In the genomic region with DNA sequence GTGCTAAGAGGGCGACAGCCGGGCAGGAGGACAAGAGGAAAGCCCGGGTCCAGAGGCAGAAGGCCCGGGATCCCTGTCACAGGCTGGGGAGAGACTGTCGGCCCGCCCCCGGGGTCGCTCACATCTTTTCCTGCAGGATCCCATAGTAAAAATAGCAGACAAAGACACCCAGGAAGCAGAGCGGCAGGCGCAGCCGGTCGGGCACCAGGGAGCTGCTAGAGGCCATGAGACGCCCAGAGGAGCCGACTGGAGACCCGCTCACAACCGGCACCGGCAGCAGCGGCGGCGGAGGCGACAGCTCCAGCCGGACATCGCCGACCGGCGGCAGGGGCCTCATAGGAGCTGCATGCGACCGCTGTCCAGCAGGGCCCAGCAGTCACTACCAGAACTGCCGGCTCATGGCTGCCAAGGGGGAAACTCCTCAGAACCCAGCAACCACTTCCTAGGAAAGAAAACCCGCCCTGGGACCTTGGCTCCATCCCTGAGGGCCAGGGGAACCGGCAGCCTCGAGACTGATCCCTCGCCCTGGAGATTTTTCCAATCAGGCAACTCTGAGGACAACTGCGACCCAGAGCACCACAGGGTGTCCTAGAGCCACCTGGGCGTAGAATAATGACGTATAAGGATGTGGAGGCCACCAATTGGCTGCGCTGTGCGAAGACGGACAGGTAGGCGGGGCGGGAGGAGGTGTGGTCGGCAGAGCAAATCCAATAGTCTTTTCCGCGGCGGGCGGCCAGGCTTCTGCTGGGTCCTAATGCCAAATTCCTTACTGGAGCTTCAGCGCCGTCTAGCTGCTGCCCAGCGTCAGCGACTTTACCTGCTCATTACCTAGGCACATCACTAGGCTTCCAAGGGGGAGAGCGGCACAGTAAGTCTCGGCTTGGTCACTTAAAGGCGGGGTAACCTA, we compare ENCODE assay signal across 8 cellular contexts.
DNase-seq lines count a peak whose midpoint lies in the region; ATAC-seq and TF ChIP-seq lines count a peak whose summit lies in the region.

A gene with protein sequence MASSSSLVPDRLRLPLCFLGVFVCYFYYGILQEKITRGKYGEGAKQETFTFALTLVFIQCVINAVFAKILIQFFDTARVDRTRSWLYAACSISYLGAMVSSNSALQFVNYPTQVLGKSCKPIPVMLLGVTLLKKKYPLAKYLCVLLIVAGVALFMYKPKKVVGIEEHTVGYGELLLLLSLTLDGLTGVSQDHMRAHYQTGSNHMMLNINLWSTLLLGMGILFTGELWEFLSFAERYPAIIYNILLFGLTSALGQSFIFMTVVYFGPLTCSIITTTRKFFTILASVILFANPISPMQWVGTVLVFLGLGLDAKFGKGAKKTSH (minus strand): TSS at position 357 of the 907 bp plus-strand sequence. CDS start 131 bp downstream, at position 226.

- H3K4me3 ChIP-seq in choroid plexus epithelial cell (ENCODE audit: low read depth, low read length), result peak within 1 kb of the TSS; percentile 92

- DNase-seq in Ammon's horn (ENCODE audit: low spot score) (peak; percentile 99), NCI-H510A (lab: John Stamatoyannopoulos, UW) (peak; percentile 98), choroid plexus epithelial cell (ENCODE audit: low read depth) (peak; percentile 99), kidney glomerular epithelial cell (lab: John Stamatoyannopoulos, UW) (peak; percentile 99)
- DNase-seq in activated CD4-positive, alpha-beta T cell treated with anti-CD3 and anti-CD28 coated beads for 24 hours (ENCODE audit: low read depth in 2 of 2), result peak; percentile 98
- peak; percentile 94 to 99 (median 97) for DNase-seq in stimulated activated CD4-positive, alpha-beta T cell treated with anti-CD3 and anti-CD28 coated beads, Interleukin-1b, Interleukin-23, amount 100 ng/mL, for 24 hours (ENCODE audit: low read depth in 4 of 4, low spot score in 1 of 4)

- TF ChIP-seq CTCF in choroid plexus epithelial cell (conservative IDR thresholded peaks at IDR 0.05; ENCODE audit: low read depth, low read length), result peak; percentile 99

- peak; percentile 91 for ATAC-seq in GM19043 (IDR thresholded peaks at IDR 0.05; ENCODE audit: low read depth, unreplicated experiment)
- peak; percentile 86 for ATAC-seq in HG03432 (IDR thresholded peaks at IDR 0.05; ENCODE audit: unreplicated experiment)

Comparison
In these comparisons a context has a peak if more than half of its experiments do, and no peak if none do; other contexts are left out.
1. Peak in every context shown above with its lines: DNase-seq, ATAC-seq and H3K4me3 ChIP-seq.